In genomic region chr5:153365547-153365946, GRCh38 we compare ENCODE assay signal across 23 cellular contexts.
DNase-seq lines count a peak whose midpoint lies in the region; ATAC-seq and TF ChIP-seq lines count a peak whose summit lies in the region.
"Had no signal": no experiment of that assay in that cellular context is flagged by ENCODE, and none has a peak within 500 bp of the region (broad histone marks: within the 10 kb centered on the region; RNA-seq: fewer than 3 reads in every experiment).

No MANE protein-coding gene starts in this region.

- H3K9me3 Mint-ChIP-seq in activated naive CD4-positive, alpha-beta T cell treated with anti-CD3 and anti-CD28 coated beads, Interleukin-2, amount 10 ng/mL, durations not matched to agents 7 days and 5 days, result no peaks in the 10 kb centered on the region
- no peaks in the 10 kb centered on the region for H3K9me3 Mint-ChIP-seq in mesothelial cell of epicardium

- CTCF ChIA-PET in activated naive CD4-positive, alpha-beta T cell treated with anti-CD3 and anti-CD28 coated beads, Interleukin-2, amount 10 ng/mL, durations not matched to agents 7 days and 5 days (lab: Charles Lee), result no interaction called here

- H3K4me1 Mint-ChIP-seq in activated naive CD4-positive, alpha-beta T cell treated with anti-CD3 and anti-CD28 coated beads, Interleukin-2, amount 10 ng/mL, durations not matched to agents 7 days and 5 days, result no peaks in the 10 kb centered on the region
- H3K4me1 Mint-ChIP-seq in mesothelial cell of epicardium, result no peaks in the 10 kb centered on the region
- H3K4me1 Mint-ChIP-seq: CD4-positive, CD25-positive, alpha-beta regulatory T cell; immature natural killer cell had no signal

- no peaks in the 10 kb centered on the region for H3K9me3 ChIP-seq in right cardiac atrium (ENCODE audit: control insufficient read depth, low read length)
- H3K9me3 ChIP-seq: HAP-1, psoas muscle, upper lobe of right lung had no signal

- no peak overlapping the region for H3K4me3 ChIP-seq in right cardiac atrium (ENCODE audit: low read length)
- H3K4me3 ChIP-seq: HAP-1, K562, lung, psoas muscle, upper lobe of right lung had no signal

- no peak overlapping the region for H3K4me3 Mint-ChIP-seq in activated naive CD4-positive, alpha-beta T cell treated with anti-CD3 and anti-CD28 coated beads, Interleukin-2, amount 10 ng/mL, durations not matched to agents 7 days and 5 days
- H3K4me3 Mint-ChIP-seq in mesothelial cell of epicardium, result no peak overlapping the region
- H3K4me3 Mint-ChIP-seq: activated naive CD8-positive, alpha-beta T cell; immature natural killer cell; naive thymus-derived CD4-positive, alpha-beta T cell had no signal

- no peaks in the 10 kb centered on the region for H3K27me3 Mint-ChIP-seq in activated naive CD4-positive, alpha-beta T cell treated with anti-CD3 and anti-CD28 coated beads, Interleukin-2, amount 10 ng/mL, durations not matched to agents 7 days and 5 days
- peaks cover 5% of the 10 kb centered on the region for H3K27me3 Mint-ChIP-seq in mesothelial cell of epicardium (ENCODE audit: low read depth)
- H3K27me3 Mint-ChIP-seq: activated naive CD8-positive, alpha-beta T cell; CD4-positive, CD25-positive, alpha-beta regulatory T cell had no signal

- no peaks in the 10 kb centered on the region for H3K4me1 ChIP-seq in right cardiac atrium (ENCODE audit: control insufficient read depth, insufficient read depth, low read length)
- H3K4me1 ChIP-seq: HAP-1, psoas muscle, upper lobe of right lung had no signal

- no peak overlapping the region for H3K27ac Mint-ChIP-seq in activated naive CD4-positive, alpha-beta T cell treated with anti-CD3 and anti-CD28 coated beads, Interleukin-2, amount 10 ng/mL, durations not matched to agents 7 days and 5 days
- H3K27ac Mint-ChIP-seq in mesothelial cell of epicardium, result no peak overlapping the region
- H3K27ac Mint-ChIP-seq: activated naive CD8-positive, alpha-beta T cell; CD4-positive, CD25-positive, alpha-beta regulatory T cell; immature natural killer cell; naive thymus-derived CD4-positive, alpha-beta T cell had no signal

- DNase-seq in right cardiac atrium (no peak), mesothelial cell of epicardium (ENCODE audit: low spot score in 2 of 2, unreplicated experiment in 2 of 2) (no peak), NCI-H2196 treated with DMSO at 0.1 percent for 48 hours (lab: John Stamatoyannopoulos, UW; ENCODE audit: unreplicated experiment) (no peak)
- DNase-seq in activated naive CD4-positive, alpha-beta T cell treated with anti-CD3 and anti-CD28 coated beads, Interleukin-2, amount 10 ng/mL, durations not matched to agents 7 days and 5 days, result no peak
- DNase-seq: activated CD4-positive, alpha-beta T cell treated with anti-CD3 and anti-CD28 coated beads for 48 hours; CD4-positive, CD25-positive, alpha-beta regulatory T cell; dermis blood vessel endothelial cell; immature natural killer cell; naive thymus-derived CD4-positive, alpha-beta T cell; psoas muscle; SIG-M5; stimulated activated naive CD8-positive, alpha-beta T cell treated with anti-CD3 and anti-CD28 coated beads, Interleukin-15, Interleukin-2, amounts not matched to agents 100 U/mL and 50 U/mL, for 24 hours; upper lobe of right lung had no signal

- intact Hi-C loops in right cardiac atrium (cut with DNase I), result no loop called here

- no peaks in the 10 kb centered on the region for H3K36me3 Mint-ChIP-seq in activated naive CD4-positive, alpha-beta T cell treated with anti-CD3 and anti-CD28 coated beads, Interleukin-2, amount 10 ng/mL, durations not matched to agents 7 days and 5 days
- no peaks in the 10 kb centered on the region for H3K36me3 Mint-ChIP-seq in mesothelial cell of epicardium
- H3K36me3 Mint-ChIP-seq: activated naive CD8-positive, alpha-beta T cell; CD4-positive, CD25-positive, alpha-beta regulatory T cell; immature natural killer cell; naive thymus-derived CD4-positive, alpha-beta T cell had no signal

- no peak overlapping the region for H3K27ac ChIP-seq in right cardiac atrium (ENCODE audit: low read length)
- H3K27ac ChIP-seq: HL-60, psoas muscle, upper lobe of right lung had no signal

- no peaks in the 10 kb centered on the region for H3K27me3 ChIP-seq in right cardiac atrium (ENCODE audit: control insufficient read depth, insufficient read depth)
- H3K27me3 ChIP-seq: upper lobe of right lung had no signal

- TF ChIP-seq CTCF in mesothelial cell of epicardium (IDR thresholded peaks at IDR 0.05; ENCODE audit: unreplicated experiment), result no peak

- ATAC-seq in GM18499 (IDR thresholded peaks at IDR 0.05; ENCODE audit: insufficient read depth, unreplicated experiment), result peak; percentile 48
- peak; percentile 80 for ATAC-seq in GM21367 (IDR thresholded peaks at IDR 0.05; ENCODE audit: unreplicated experiment)
- ATAC-seq in HG02759 (IDR thresholded peaks at IDR 0.05; ENCODE audit: unreplicated experiment), result peak; percentile 74
- peak; percentile 80 for ATAC-seq in HG03342 (IDR thresholded peaks at IDR 0.05; ENCODE audit: unreplicated experiment)
- no peak for ATAC-seq in right cardiac atrium
- ATAC-seq: esophagus mucosa; K562; naive thymus-derived CD4-positive, alpha-beta T cell; psoas muscle; stimulated activated naive CD8-positive, alpha-beta T cell treated with anti-CD3 and anti-CD28 coated beads, Interleukin-15, Interleukin-2, amounts not matched to agents 100 U/mL and 50 U/mL, for 24 hours; upper lobe of right lung had no signal

Comparison
In these comparisons a context has a peak if more than half of its experiments do, and no peak if none do; other contexts are left out.
1. ATAC-seq: peak in GM18499 (single experiment), GM21367 (single experiment), HG02759 (single experiment) and HG03342 (single experiment); none in right cardiac atrium (0 of 2).